11 cellular contexts compared by ENCODE assay signal in genomic region chr2:128280901-128281321, GRCh38. TPM values are rescaled to one million over a fixed set of nuclear protein-coding genes. Genes with fewer than 3 reads are reported as not detected.
DNase-seq lines count a peak whose midpoint lies in the region; ATAC-seq and TF ChIP-seq lines count a peak whose summit lies in the region.
"Had no signal": no experiment of that assay in that cellular context is flagged by ENCODE, and none has a peak within 500 bp of the region (broad histone marks: within the 10 kb centered on the region; RNA-seq: fewer than 3 reads in every experiment).

No MANE protein-coding gene starts in this region.

- no peaks in the 10 kb centered on the region for H3K36me3 Mint-ChIP-seq in activated naive CD4-positive, alpha-beta T cell treated with anti-CD3 and anti-CD28 coated beads, Interleukin-2, amount 10 ng/mL, durations not matched to agents 7 days and 5 days
- peaks cover 8% of the 10 kb centered on the region for H3K36me3 Mint-ChIP-seq in activated naive CD4-positive, alpha-beta T cell treated with anti-CD3 and anti-CD28 coated beads for 36 hours (ENCODE audit: low read depth)

- peak; percentile 16 for DNase-seq in activated naive CD4-positive, alpha-beta T cell treated with anti-CD3 and anti-CD28 coated beads, Interleukin-2, amount 10 ng/mL, durations not matched to agents 7 days and 5 days
- no peak for DNase-seq in activated naive CD4-positive, alpha-beta T cell treated with anti-CD3 and anti-CD28 coated beads for 36 hours
- DNase-seq in mucosa of descending colon (peak in 2 of 3 donors; percentile 37 to 54), tibial nerve (ENCODE audit: low spot score in 2 of 2) (no peak), foreskin melanocyte (no peak), inferior parietal cortex (ENCODE audit: extremely low spot score) (no peak)
- DNase-seq: KBM-7, NCI-H2081 had no signal

- H3K4me3 ChIP-seq in mucosa of descending colon (no peak overlapping the region), tibial nerve (no peak overlapping the region)
- H3K4me3 ChIP-seq: cardiac muscle cell had no signal

- H3K27me3 ChIP-seq in tibial nerve, result no peaks in the 10 kb centered on the region
- H3K27me3 ChIP-seq: cardiac muscle cell had no signal

- H3K4me1 ChIP-seq in mucosa of descending colon (ENCODE audit: low read depth), result peaks cover 10% of the 10 kb centered on the region
- peaks cover 0 to 68% (median 27%) of the 10 kb centered on the region in 4 donors for H3K4me1 ChIP-seq in tibial nerve

- no peak for TF ChIP-seq POLR2A in tibial nerve (IDR thresholded peaks at IDR 0.05)

- H3K27me3 Mint-ChIP-seq in activated naive CD4-positive, alpha-beta T cell treated with anti-CD3 and anti-CD28 coated beads, Interleukin-2, amount 10 ng/mL, durations not matched to agents 7 days and 5 days, result no peaks in the 10 kb centered on the region
- H3K27me3 Mint-ChIP-seq in activated naive CD4-positive, alpha-beta T cell treated with anti-CD3 and anti-CD28 coated beads for 36 hours (ENCODE audit: low read depth), result no peaks in the 10 kb centered on the region

- H3K9me3 Mint-ChIP-seq in activated naive CD4-positive, alpha-beta T cell treated with anti-CD3 and anti-CD28 coated beads, Interleukin-2, amount 10 ng/mL, durations not matched to agents 7 days and 5 days, result no peaks in the 10 kb centered on the region
- H3K9me3 Mint-ChIP-seq in activated naive CD4-positive, alpha-beta T cell treated with anti-CD3 and anti-CD28 coated beads for 36 hours, result no peaks in the 10 kb centered on the region

- no peak overlapping the region for H3K4me3 Mint-ChIP-seq in activated naive CD4-positive, alpha-beta T cell treated with anti-CD3 and anti-CD28 coated beads, Interleukin-2, amount 10 ng/mL, durations not matched to agents 7 days and 5 days
- H3K4me3 Mint-ChIP-seq in activated naive CD4-positive, alpha-beta T cell treated with anti-CD3 and anti-CD28 coated beads for 36 hours, result no peak overlapping the region

- CTCF ChIA-PET in activated naive CD4-positive, alpha-beta T cell treated with anti-CD3 and anti-CD28 coated beads, Interleukin-2, amount 10 ng/mL, durations not matched to agents 7 days and 5 days (lab: Charles Lee), result no interaction called here
- CTCF ChIA-PET in activated naive CD4-positive, alpha-beta T cell treated with anti-CD3 and anti-CD28 coated beads for 36 hours (lab: Charles Lee), result no interaction called here

- H3K4me1 Mint-ChIP-seq in activated naive CD4-positive, alpha-beta T cell treated with anti-CD3 and anti-CD28 coated beads, Interleukin-2, amount 10 ng/mL, durations not matched to agents 7 days and 5 days, result peaks cover 19% of the 10 kb centered on the region
- H3K4me1 Mint-ChIP-seq in activated naive CD4-positive, alpha-beta T cell treated with anti-CD3 and anti-CD28 coated beads for 36 hours (ENCODE audit: low read depth), result peaks cover 13% of the 10 kb centered on the region

- peak overlapping the region in 3 of 4 donors; percentile 12 to 74 (median 54) for H3K27ac ChIP-seq in tibial nerve
- H3K27ac ChIP-seq: cardiac muscle cell had no signal

- H3K36me3 ChIP-seq in mucosa of descending colon (ENCODE audit: low read depth), result no peaks in the 10 kb centered on the region
- peaks cover 0 to 24% (median 0%) of the 10 kb centered on the region in 3 donors for H3K36me3 ChIP-seq in tibial nerve
- H3K36me3 ChIP-seq: cardiac muscle cell had no signal

- no peak for TF ChIP-seq EP300 in tibial nerve (IDR thresholded peaks at IDR 0.05)

- TF ChIP-seq CTCF in mucosa of descending colon (IDR thresholded peaks at IDR 0.05) (no peak), tibial nerve (IDR thresholded peaks at IDR 0.05) (no peak)

- no peak overlapping the region for H3K27ac Mint-ChIP-seq in activated naive CD4-positive, alpha-beta T cell treated with anti-CD3 and anti-CD28 coated beads, Interleukin-2, amount 10 ng/mL, durations not matched to agents 7 days and 5 days
- H3K27ac Mint-ChIP-seq in activated naive CD4-positive, alpha-beta T cell treated with anti-CD3 and anti-CD28 coated beads for 36 hours, result no peak overlapping the region

- intact Hi-C loops in activated naive CD4-positive, alpha-beta T cell treated with anti-CD3 and anti-CD28 coated beads for 36 hours (cut with micrococcal nuclease), result no loop called here
- intact Hi-C loops in mucosa of descending colon (cut with DNase I, micrococcal nuclease), result no loop called here

- peak; percentile 43 for ATAC-seq in esophagus mucosa
- ATAC-seq in mucosa of descending colon, result peak; percentile 14
- ATAC-seq in GM21515 (IDR thresholded peaks at IDR 0.05; ENCODE audit: unreplicated experiment), result no peak

- whole genome bisulfite sequencing in tibial nerve, 2 donors, result 68 to 80% methylated on average over 3 of the region's 5 CpGs

- H3K9me3 ChIP-seq in mucosa of descending colon, result no peaks in the 10 kb centered on the region
- H3K9me3 ChIP-seq in tibial nerve, result no peaks in the 10 kb centered on the region

RNA-seq across cellular contexts. Expression of gene HS6ST1, which starts 37.8 kb away (rescaled TPM):
- total RNA-seq in activated naive CD4-positive, alpha-beta T cell treated with anti-CD3 and anti-CD28 coated beads for 36 hours, result 1 to 10 TPM; 8.1 to 8.2 TPM
- total RNA-seq in esophagus mucosa (30.8 TPM), mucosa of descending colon (10 to 100 TPM; 30.8 to 39.6 (median 32.2) TPM), tibial nerve (10 to 100 TPM; 21.6 to 51.6 (median 39.3) TPM)

Comparison
In these comparisons a context has a peak if more than half of its experiments do, and no peak if none do; other contexts are left out.
1. DNase-seq: peak in activated naive CD4-positive, alpha-beta T cell treated with anti-CD3 and anti-CD28 coated beads, Interleukin-2, amount 10 ng/mL, durations not matched to agents 7 days and 5 days (single experiment) and mucosa of descending colon (2 of 3); none in activated naive CD4-positive, alpha-beta T cell treated with anti-CD3 and anti-CD28 coated beads for 36 hours (single experiment), tibial nerve (0 of 2), foreskin melanocyte (single experiment) and inferior parietal cortex (single experiment).